In the genomic region with DNA sequence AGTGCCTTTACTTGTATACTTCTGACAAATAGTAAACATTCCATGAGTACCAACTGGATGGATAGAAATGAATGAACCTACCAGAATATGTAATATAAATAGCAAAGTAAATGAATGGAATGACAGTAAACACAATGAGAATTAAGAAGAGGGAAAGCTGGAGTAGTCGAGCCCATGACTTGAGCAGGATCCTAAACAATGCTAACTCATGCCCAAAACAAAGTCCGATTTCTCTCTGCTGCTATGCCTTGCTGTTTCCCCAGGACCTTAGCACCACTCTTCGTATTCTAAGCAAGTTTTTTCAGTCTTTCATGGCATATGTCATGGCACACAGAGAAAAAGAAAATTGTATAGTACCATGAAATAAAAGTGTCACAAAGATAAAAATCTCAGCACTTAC, we compare ENCODE assay signal across 11 cellular contexts. TPM values are rescaled to one million over a fixed set of nuclear protein-coding genes. Genes with fewer than 3 reads are reported as not detected.
DNase-seq lines count a peak whose midpoint lies in the region; ATAC-seq and TF ChIP-seq lines count a peak whose summit lies in the region.
"Had no signal": no experiment of that assay in that cellular context is flagged by ENCODE, and none has a peak within 500 bp of the region (broad histone marks: within the 10 kb centered on the region; RNA-seq: fewer than 3 reads in every experiment).

No MANE protein-coding gene starts in this region.

- H3K4me3 ChIP-seq in OCI-LY3 (ENCODE audit: low read length) (no peak overlapping the region), endodermal cell (ENCODE audit: low read length) (peak overlapping the region; percentile 91)

- H3K9me3 Mint-ChIP-seq in endodermal cell: no peaks in the 10 kb centered on the region
- no peaks in the 10 kb centered on the region for H3K9me3 Mint-ChIP-seq in progenitor cell of endocrine pancreas (ENCODE audit: low read depth)

- H3K36me3 Mint-ChIP-seq in endodermal cell (ENCODE audit: low read depth) (peaks cover 6% of the 10 kb centered on the region), progenitor cell of endocrine pancreas (ENCODE audit: insufficient read depth) (peaks cover 3% of the 10 kb centered on the region)

- H3K27ac Mint-ChIP-seq in endodermal cell (no peak overlapping the region), progenitor cell of endocrine pancreas (no peak overlapping the region)

- H3K9ac ChIP-seq in OCI-LY3 (ENCODE audit: low read length) (no peak overlapping the region), endodermal cell (ENCODE audit: extremely low read depth, low read length, poor library complexity, severe bottlenecking) (no peak overlapping the region)

- H3K79me2 ChIP-seq in OCI-LY3 (ENCODE audit: low read length): peaks cover 36% of the 10 kb centered on the region

- H4K20me1 ChIP-seq in OCI-LY3 (ENCODE audit: insufficient read depth, low read length): 0 out of 2 replicates have a peak, but pooled peaks cover 3% of the 10 kb centered on the region

- H3K4me3 Mint-ChIP-seq in endodermal cell: no peak overlapping the region
- peak overlapping the region; percentile 85 for H3K4me3 Mint-ChIP-seq in progenitor cell of endocrine pancreas (ENCODE audit: low read depth)

- H3K36me3 ChIP-seq in OCI-LY3 (replicated peaks; ENCODE audit: low read depth, low read length): peaks cover 9% of the 10 kb centered on the region
- H3K36me3 ChIP-seq in endodermal cell (ENCODE audit: control insufficient read depth, insufficient read depth, low read length): no peaks in the 10 kb centered on the region

- H3K27me3 ChIP-seq in OCI-LY3 (ENCODE audit: low read depth, low read length) (no peaks in the 10 kb centered on the region), endodermal cell (ENCODE audit: control insufficient read depth, insufficient read depth, low read length, poor library complexity, severe bottlenecking) (no peaks in the 10 kb centered on the region)

- H3K9me3 ChIP-seq in OCI-LY3 (ENCODE audit: insufficient read depth, low read length) (no peaks in the 10 kb centered on the region), endodermal cell (ENCODE audit: control insufficient read depth, low read length) (no peaks in the 10 kb centered on the region)

- peaks cover 31% of the 10 kb centered on the region for H3K4me1 ChIP-seq in OCI-LY3 (ENCODE audit: low read length)
- H3K4me1 ChIP-seq in endodermal cell (ENCODE audit: control insufficient read depth, insufficient read depth, low read length): peaks cover 10% of the 10 kb centered on the region

- peak; percentile 11 for DNase-seq in EH (ENCODE audit: low read depth)
- no peak for DNase-seq in endodermal cell
- no peak for DNase-seq in progenitor cell of endocrine pancreas (ENCODE audit: low spot score, unreplicated experiment)
- no peak for DNase-seq in NCI-H1105 treated with DMSO at 0.1 percent for 48 hours (lab: John Stamatoyannopoulos, UW)
- DNase-seq in NCI-H1092 treated with DMSO at 0.1 percent for 48 hours (lab: John Stamatoyannopoulos, UW): no peak
- DNase-seq: activated CD4-positive, alpha-beta T cell treated with anti-CD3 and anti-CD28 coated beads for 48 hours; stimulated activated CD4-positive, alpha-beta T cell treated with anti-CD3 and anti-CD28 coated beads, Interleukin-12 subunit alpha, Interleukin-12 subunit beta, amount 100 ng/mL, for 4 hours; substantia nigra had no signal

- ATAC-seq in HG03460 (IDR thresholded peaks at IDR 0.05; ENCODE audit: unreplicated experiment) (no peak), HG03520 (IDR thresholded peaks at IDR 0.05; ENCODE audit: unreplicated experiment) (no peak)

- H3K4me2 ChIP-seq in OCI-LY3 (ENCODE audit: low read length): peak overlapping the region; percentile 99

- H3K27me3 Mint-ChIP-seq in endodermal cell (ENCODE audit: insufficient read depth) (peaks cover 4% of the 10 kb centered on the region), progenitor cell of endocrine pancreas (no peaks in the 10 kb centered on the region)

- no peak overlapping the region for H2AFZ ChIP-seq in OCI-LY3 (ENCODE audit: low read depth, low read length)

- H3K4me1 Mint-ChIP-seq in endodermal cell (peaks cover 31% of the 10 kb centered on the region), progenitor cell of endocrine pancreas (ENCODE audit: low read depth) (peaks cover 32% of the 10 kb centered on the region)

- TF ChIP-seq CTCF in OCI-LY3 (IDR thresholded peaks at IDR 0.05; ENCODE audit: low read depth, low read length) (no peak), endodermal cell (conservative IDR thresholded peaks at IDR 0.05) (no peak), progenitor cell of endocrine pancreas (IDR thresholded peaks at IDR 0.05; ENCODE audit: unreplicated experiment) (no peak)

- WGBS in endodermal cell (ENCODE audit: insufficient coverage in 1 of 2, insufficient read length in 1 of 2), 2 experiments: 83 to 94% methylated on average over 3 of the region's 3 CpGs

- no peak overlapping the region for H3K27ac ChIP-seq in OCI-LY3 (ENCODE audit: low read length)
- no peak overlapping the region for H3K27ac ChIP-seq in endodermal cell (ENCODE audit: low read depth, low read length)

RNA-seq across cellular contexts. Expression of a gene that starts 1.8 kb away (rescaled TPM):
- total RNA-seq in endodermal cell (1 to 10 TPM; 4.9 to 7.3 TPM), progenitor cell of endocrine pancreas (15.0 and 16.4 TPM in 2 replicates)
- 12.4 TPM for polyA plus RNA-seq in endodermal cell (2013, experiment 1 of 2)
- 11.7 TPM for polyA plus RNA-seq in endodermal cell (2013, experiment 2 of 2)
